ENCODE assay signal across 1 cellular context in the genomic region with DNA sequence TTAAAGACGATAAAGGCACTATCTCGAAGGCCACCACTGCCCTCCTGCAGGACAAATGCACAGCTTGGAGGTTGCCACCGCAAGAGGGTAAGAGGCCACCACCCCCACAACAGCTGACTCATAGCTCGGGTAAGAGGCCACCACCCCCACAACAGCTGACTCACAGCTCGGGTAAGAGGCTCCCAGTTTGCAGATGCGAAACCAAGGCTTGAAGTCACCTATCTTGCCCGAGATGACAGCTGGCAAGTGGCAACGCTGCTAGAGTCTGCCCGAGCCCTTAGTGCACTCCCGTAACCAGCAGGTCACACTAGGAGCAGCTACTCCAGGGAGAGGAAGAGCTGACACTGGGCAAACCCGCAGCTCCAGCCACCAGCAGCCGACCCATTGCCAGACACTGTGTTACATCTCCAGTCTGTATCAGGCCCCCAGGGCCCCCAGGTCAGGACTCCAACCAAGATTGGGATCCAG.
A peak's percentile ranks its signal among the peaks of the same experiment; 100 is the strongest.
TF ChIP-seq lines count a peak whose summit lies in the region.

No MANE protein-coding gene starts in this region.

TF ChIP-seq in GM12878, 131 proteins besides CTCF, POLR2A, EP300 and RAD21 (continued from another document):
- TF ChIP-seq, protein P1, sequence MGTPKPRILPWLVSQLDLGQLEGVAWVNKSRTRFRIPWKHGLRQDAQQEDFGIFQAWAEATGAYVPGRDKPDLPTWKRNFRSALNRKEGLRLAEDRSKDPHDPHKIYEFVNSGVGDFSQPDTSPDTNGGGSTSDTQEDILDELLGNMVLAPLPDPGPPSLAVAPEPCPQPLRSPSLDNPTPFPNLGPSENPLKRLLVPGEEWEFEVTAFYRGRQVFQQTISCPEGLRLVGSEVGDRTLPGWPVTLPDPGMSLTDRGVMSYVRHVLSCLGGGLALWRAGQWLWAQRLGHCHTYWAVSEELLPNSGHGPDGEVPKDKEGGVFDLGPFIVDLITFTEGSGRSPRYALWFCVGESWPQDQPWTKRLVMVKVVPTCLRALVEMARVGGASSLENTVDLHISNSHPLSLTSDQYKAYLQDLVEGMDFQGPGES (IDR thresholded peaks at IDR 0.05) = no peak
- TF ChIP-seq SREBF2 (IDR thresholded peaks at IDR 0.05; ENCODE audit: low read length) (no peak), NFXL1 (IDR thresholded peaks at IDR 0.05; ENCODE audit: borderline replicate concordance) (no peak), BMI1 (IDR thresholded peaks at IDR 0.05; ENCODE audit: borderline replicate concordance) (no peak; the same call in 1 of the 2 replicates), SUZ12 (IDR thresholded peaks at IDR 0.05; ENCODE audit: unreplicated experiment) (no peak), HDAC6 (IDR thresholded peaks at IDR 0.05; ENCODE audit: unreplicated experiment) (no peak), IRF5 (IDR thresholded peaks at IDR 0.05; ENCODE audit: borderline replicate concordance) (no peak), TBL1XR1 (IDR thresholded peaks at IDR 0.05; ENCODE audit: low read depth, low read length) (0 out of 2 replicates have a peak, but pooled peaks have one; percentile 21)
- TF ChIP-seq, protein P2, sequence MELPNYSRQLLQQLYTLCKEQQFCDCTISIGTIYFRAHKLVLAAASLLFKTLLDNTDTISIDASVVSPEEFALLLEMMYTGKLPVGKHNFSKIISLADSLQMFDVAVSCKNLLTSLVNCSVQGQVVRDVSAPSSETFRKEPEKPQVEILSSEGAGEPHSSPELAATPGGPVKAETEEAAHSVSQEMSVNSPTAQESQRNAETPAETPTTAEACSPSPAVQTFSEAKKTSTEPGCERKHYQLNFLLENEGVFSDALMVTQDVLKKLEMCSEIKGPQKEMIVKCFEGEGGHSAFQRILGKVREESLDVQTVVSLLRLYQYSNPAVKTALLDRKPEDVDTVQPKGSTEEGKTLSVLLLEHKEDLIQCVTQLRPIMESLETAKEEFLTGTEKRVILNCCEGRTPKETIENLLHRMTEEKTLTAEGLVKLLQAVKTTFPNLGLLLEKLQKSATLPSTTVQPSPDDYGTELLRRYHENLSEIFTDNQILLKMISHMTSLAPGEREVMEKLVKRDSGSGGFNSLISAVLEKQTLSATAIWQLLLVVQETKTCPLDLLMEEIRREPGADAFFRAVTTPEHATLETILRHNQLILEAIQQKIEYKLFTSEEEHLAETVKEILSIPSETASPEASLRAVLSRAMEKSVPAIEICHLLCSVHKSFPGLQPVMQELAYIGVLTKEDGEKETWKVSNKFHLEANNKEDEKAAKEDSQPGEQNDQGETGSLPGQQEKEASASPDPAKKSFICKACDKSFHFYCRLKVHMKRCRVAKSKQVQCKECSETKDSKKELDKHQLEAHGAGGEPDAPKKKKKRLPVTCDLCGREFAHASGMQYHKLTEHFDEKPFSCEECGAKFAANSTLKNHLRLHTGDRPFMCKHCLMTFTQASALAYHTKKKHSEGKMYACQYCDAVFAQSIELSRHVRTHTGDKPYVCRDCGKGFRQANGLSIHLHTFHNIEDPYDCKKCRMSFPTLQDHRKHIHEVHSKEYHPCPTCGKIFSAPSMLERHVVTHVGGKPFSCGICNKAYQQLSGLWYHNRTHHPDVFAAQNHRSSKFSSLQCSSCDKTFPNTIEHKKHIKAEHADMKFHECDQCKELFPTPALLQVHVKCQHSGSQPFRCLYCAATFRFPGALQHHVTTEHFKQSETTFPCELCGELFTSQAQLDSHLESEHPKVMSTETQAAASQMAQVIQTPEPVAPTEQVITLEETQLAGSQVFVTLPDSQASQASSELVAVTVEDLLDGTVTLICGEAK (IDR thresholded peaks at IDR 0.05; ENCODE audit: borderline replicate concordance) = no peak
- TF ChIP-seq, protein P3, sequence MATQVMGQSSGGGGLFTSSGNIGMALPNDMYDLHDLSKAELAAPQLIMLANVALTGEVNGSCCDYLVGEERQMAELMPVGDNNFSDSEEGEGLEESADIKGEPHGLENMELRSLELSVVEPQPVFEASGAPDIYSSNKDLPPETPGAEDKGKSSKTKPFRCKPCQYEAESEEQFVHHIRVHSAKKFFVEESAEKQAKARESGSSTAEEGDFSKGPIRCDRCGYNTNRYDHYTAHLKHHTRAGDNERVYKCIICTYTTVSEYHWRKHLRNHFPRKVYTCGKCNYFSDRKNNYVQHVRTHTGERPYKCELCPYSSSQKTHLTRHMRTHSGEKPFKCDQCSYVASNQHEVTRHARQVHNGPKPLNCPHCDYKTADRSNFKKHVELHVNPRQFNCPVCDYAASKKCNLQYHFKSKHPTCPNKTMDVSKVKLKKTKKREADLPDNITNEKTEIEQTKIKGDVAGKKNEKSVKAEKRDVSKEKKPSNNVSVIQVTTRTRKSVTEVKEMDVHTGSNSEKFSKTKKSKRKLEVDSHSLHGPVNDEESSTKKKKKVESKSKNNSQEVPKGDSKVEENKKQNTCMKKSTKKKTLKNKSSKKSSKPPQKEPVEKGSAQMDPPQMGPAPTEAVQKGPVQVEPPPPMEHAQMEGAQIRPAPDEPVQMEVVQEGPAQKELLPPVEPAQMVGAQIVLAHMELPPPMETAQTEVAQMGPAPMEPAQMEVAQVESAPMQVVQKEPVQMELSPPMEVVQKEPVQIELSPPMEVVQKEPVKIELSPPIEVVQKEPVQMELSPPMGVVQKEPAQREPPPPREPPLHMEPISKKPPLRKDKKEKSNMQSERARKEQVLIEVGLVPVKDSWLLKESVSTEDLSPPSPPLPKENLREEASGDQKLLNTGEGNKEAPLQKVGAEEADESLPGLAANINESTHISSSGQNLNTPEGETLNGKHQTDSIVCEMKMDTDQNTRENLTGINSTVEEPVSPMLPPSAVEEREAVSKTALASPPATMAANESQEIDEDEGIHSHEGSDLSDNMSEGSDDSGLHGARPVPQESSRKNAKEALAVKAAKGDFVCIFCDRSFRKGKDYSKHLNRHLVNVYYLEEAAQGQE (IDR thresholded peaks at IDR 0.05; ENCODE audit: low read depth, low read length) = no peak
- TF ChIP-seq, protein P4, sequence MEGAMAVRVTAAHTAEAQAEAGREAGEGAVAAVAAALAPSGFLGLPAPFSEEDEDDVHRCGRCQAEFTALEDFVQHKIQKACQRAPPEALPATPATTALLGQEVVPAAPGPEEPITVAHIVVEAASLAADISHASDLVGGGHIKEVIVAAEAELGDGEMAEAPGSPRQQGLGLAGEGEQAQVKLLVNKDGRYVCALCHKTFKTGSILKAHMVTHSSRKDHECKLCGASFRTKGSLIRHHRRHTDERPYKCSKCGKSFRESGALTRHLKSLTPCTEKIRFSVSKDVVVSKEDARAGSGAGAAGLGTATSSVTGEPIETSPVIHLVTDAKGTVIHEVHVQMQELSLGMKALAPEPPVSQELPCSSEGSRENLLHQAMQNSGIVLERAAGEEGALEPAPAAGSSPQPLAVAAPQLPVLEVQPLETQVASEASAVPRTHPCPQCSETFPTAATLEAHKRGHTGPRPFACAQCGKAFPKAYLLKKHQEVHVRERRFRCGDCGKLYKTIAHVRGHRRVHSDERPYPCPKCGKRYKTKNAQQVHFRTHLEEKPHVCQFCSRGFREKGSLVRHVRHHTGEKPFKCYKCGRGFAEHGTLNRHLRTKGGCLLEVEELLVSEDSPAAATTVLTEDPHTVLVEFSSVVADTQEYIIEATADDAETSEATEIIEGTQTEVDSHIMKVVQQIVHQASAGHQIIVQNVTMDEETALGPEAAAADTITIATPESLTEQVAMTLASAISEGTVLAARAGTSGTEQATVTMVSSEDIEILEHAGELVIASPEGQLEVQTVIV (IDR thresholded peaks at IDR 0.05; ENCODE audit: borderline replicate concordance, partially characterized antibody) = no peak
